Comparison of ENCODE assay signal across 8 cellular contexts in genomic region chrX:136909119-136909705, GRCh38. TPM values are rescaled to one million over a fixed set of nuclear protein-coding genes. Genes with fewer than 3 reads are reported as not detected.
A peak's percentile ranks its signal among the peaks of the same experiment; 100 is the strongest.
DNase-seq lines count a peak whose midpoint lies in the region; ATAC-seq and TF ChIP-seq lines count a peak whose summit lies in the region.

No MANE protein-coding gene starts in this region.

- H3K27me3 ChIP-seq in CD8-positive, alpha-beta memory T cell (ENCODE audit: insufficient read depth, low read length, poor library complexity, severe bottlenecking) = no peaks in the 10 kb centered on the region
- no peaks in the 10 kb centered on the region for H3K27me3 ChIP-seq in endodermal cell (ENCODE audit: control insufficient read depth, insufficient read depth, low read length, poor library complexity, severe bottlenecking)

- H3K36me3 ChIP-seq in CD8-positive, alpha-beta memory T cell (ENCODE audit: insufficient read depth, low read length) = no peaks in the 10 kb centered on the region
- H3K36me3 ChIP-seq in endodermal cell (ENCODE audit: control insufficient read depth, insufficient read depth, low read length) = no peaks in the 10 kb centered on the region

- peaks cover 0 to 4% of the 10 kb centered on the region in 2 donors for H3K27me3 Mint-ChIP-seq in CD8-positive, alpha-beta memory T cell
- H3K27me3 Mint-ChIP-seq in endodermal cell (ENCODE audit: insufficient read depth) = no peaks in the 10 kb centered on the region
- H3K27me3 Mint-ChIP-seq in mesothelial cell of epicardium (ENCODE audit: low read depth) = no peaks in the 10 kb centered on the region

- H3K4me3 Mint-ChIP-seq in CD8-positive, alpha-beta memory T cell = peak overlapping the region; percentile 90 to 97 (median 93)
- H3K4me3 Mint-ChIP-seq in endodermal cell = peak overlapping the region; percentile 86
- peak overlapping the region; percentile 82 for H3K4me3 Mint-ChIP-seq in mesothelial cell of epicardium

- DNase-seq in CD8-positive, alpha-beta memory T cell = peak; percentile 70 to 83 (median 74)
- DNase-seq in HT-29 (ENCODE audit: low spot score) (peak; percentile 77), NOMO-1 treated with dmso at 0.1 percent for 144 hours (lab: John Stamatoyannopoulos, UW; ENCODE audit: unreplicated experiment) (peak; percentile 77), endodermal cell (peak; percentile 89), mesothelial cell of epicardium (ENCODE audit: low spot score in 2 of 2, unreplicated experiment in 2 of 2) (peak; percentile 65 to 79)
- DNase-seq in activated CD8-positive, alpha-beta memory T cell treated with anti-CD3 and anti-CD28 coated beads, Interleukin-2, amount 50 U/mL, for 1 hour (ENCODE audit: extremely low read depth) = peak; percentile 34
- peak; percentile 58 to 61 for DNase-seq in stimulated activated CD8-positive, alpha-beta memory T cell treated with anti-CD3 and anti-CD28 coated beads, Interleukin-15, amount 100 ng/mL, for 48 hours (ENCODE audit: low read depth in 2 of 2)

- H3K27ac ChIP-seq in CD8-positive, alpha-beta memory T cell (ENCODE audit: low read depth, low read length) = peak overlapping the region; percentile 68
- peak overlapping the region; percentile 85 for H3K27ac ChIP-seq in endodermal cell (ENCODE audit: low read depth, low read length)

- peak overlapping the region; percentile 65 for H3K4me3 ChIP-seq in CD8-positive, alpha-beta memory T cell (ENCODE audit: low read length)
- H3K4me3 ChIP-seq in endodermal cell (ENCODE audit: low read length) = peak overlapping the region; percentile 87

- peak overlapping the region; percentile 77 to 97 (median 92) for H3K27ac Mint-ChIP-seq in CD8-positive, alpha-beta memory T cell
- H3K27ac Mint-ChIP-seq in endodermal cell (peak overlapping the region; percentile 95), mesothelial cell of epicardium (peak overlapping the region; percentile 94)

- H3K4me1 ChIP-seq in CD8-positive, alpha-beta memory T cell (ENCODE audit: insufficient read depth, low read length) = no peaks in the 10 kb centered on the region
- no peaks in the 10 kb centered on the region for H3K4me1 ChIP-seq in endodermal cell (ENCODE audit: control insufficient read depth, insufficient read depth, low read length)

- WGBS in endodermal cell (ENCODE audit: insufficient coverage in 1 of 2, insufficient read length in 1 of 2), 2 experiments = 0% methylated on average over 4 to 46 of the region's 47 CpGs

- POLR2A ChIA-PET in CD8-positive, alpha-beta memory T cell (lab: Charles Lee) = interaction anchor here (1.8 kb wide), 1 partner anchor 29 kb away, joined by 7 read pairs; the partner anchor contains the start of gene RBMX

- H3K9me3 Mint-ChIP-seq in CD8-positive, alpha-beta memory T cell = peaks cover 0 to 2% (median 0%) of the 10 kb centered on the region in 5 donors
- peaks cover 49% of the 10 kb centered on the region for H3K9me3 Mint-ChIP-seq in endodermal cell
- H3K9me3 Mint-ChIP-seq in mesothelial cell of epicardium = peaks cover 4% of the 10 kb centered on the region

- CTCF ChIA-PET in CD8-positive, alpha-beta memory T cell (lab: Charles Lee) = interaction anchor here (0.9 kb wide), 1 partner anchor 12 kb away, joined by 3 read pairs; no protein-coding TSS in a partner anchor

- peaks cover 0 to 1% (median 0%) of the 10 kb centered on the region in 3 donors for H3K36me3 Mint-ChIP-seq in CD8-positive, alpha-beta memory T cell
- H3K36me3 Mint-ChIP-seq in endodermal cell (ENCODE audit: low read depth) (no peaks in the 10 kb centered on the region), mesothelial cell of epicardium (no peaks in the 10 kb centered on the region)

- peak overlapping the region; percentile 68 for H3K9ac ChIP-seq in endodermal cell (ENCODE audit: extremely low read depth, low read length, poor library complexity, severe bottlenecking)

- H3K9me3 ChIP-seq in CD8-positive, alpha-beta memory T cell (ENCODE audit: low read length) = no peaks in the 10 kb centered on the region
- H3K9me3 ChIP-seq in endodermal cell (ENCODE audit: control insufficient read depth, low read length) = no peaks in the 10 kb centered on the region

- peaks cover 22% of the 10 kb centered on the region in 3 donors for H3K4me1 Mint-ChIP-seq in CD8-positive, alpha-beta memory T cell
- no peaks in the 10 kb centered on the region for H3K4me1 Mint-ChIP-seq in endodermal cell
- peaks cover 8% of the 10 kb centered on the region for H3K4me1 Mint-ChIP-seq in mesothelial cell of epicardium

- peak; percentile 11 for ATAC-seq in GM19468 (IDR thresholded peaks at IDR 0.05; ENCODE audit: extremely low read depth, unreplicated experiment)

- no peak for TF ChIP-seq CTCF in endodermal cell (conservative IDR thresholded peaks at IDR 0.05)
- TF ChIP-seq CTCF in mesothelial cell of epicardium (IDR thresholded peaks at IDR 0.05; ENCODE audit: unreplicated experiment) = no peak

RNA-seq across cellular contexts. Expression of gene RBMX, which starts 28.7 kb away (rescaled TPM):
- total RNA-seq in CD8-positive, alpha-beta memory T cell = 100 to 1,000 TPM; 318 to 331 TPM
- polyA plus RNA-seq in CD8-positive, alpha-beta memory T cell = 168 TPM
- 255 and 257 TPM in 2 replicates for total RNA-seq in HT-29 (2014; rRNA removed; shearing (Covaris generic))
- total RNA-seq in endodermal cell = 100 to 1,000 TPM; 380 to 396 TPM
- polyA plus RNA-seq in endodermal cell (2013, experiment 1 of 2) = 526 TPM
- polyA plus RNA-seq in endodermal cell (2013, experiment 2 of 2) = 480 TPM
- 369 to 373 TPM (median 371 TPM) in 3 replicates for total RNA-seq in mesothelial cell of epicardium

Comparison
In these comparisons a context has a peak if more than half of its experiments do, and no peak if none do; other contexts are left out.
1. Peak in every context shown above with its lines: DNase-seq, ATAC-seq, H3K4me3 ChIP-seq and H3K27ac ChIP-seq.
2. DNase-seq: peak in every context shown above with its lines; median percentile 89 in endodermal cell; 77 in HT-29; 77 in NOMO-1 treated with dmso at 0.1 percent for 144 hours; 74 in CD8-positive, alpha-beta memory T cell; 72 in mesothelial cell of epicardium; 60 in stimulated activated CD8-positive, alpha-beta memory T cell treated with anti-CD3 and anti-CD28 coated beads, Interleukin-15, amount 100 ng/mL, for 48 hours; 34 in activated CD8-positive, alpha-beta memory T cell treated with anti-CD3 and anti-CD28 coated beads, Interleukin-2, amount 50 U/mL, for 1 hour.